Comparison of ENCODE assay signal across 8 cellular contexts in genomic region chr12:57006809-57007475, GRCh38. TPM values are rescaled to one million over a fixed set of nuclear protein-coding genes. Genes with fewer than 3 reads are reported as not detected.
A peak's percentile ranks its signal among the peaks of the same experiment; 100 is the strongest.
DNase-seq lines count a peak whose midpoint lies in the region; TF ChIP-seq lines count a peak whose summit lies in the region.

No MANE protein-coding gene starts in this region.

- peak overlapping the region; percentile 4 for H3K4me3 ChIP-seq in BE2C (ENCODE audit: low read depth, low read length)

- H3K4me1 Mint-ChIP-seq in MCF 10A (ENCODE audit: insufficient read depth, unreplicated experiment) (peaks cover 22% of the 10 kb centered on the region), nephron progenitor cell (peaks cover 59% of the 10 kb centered on the region)

- CTCF ChIA-PET in MCF 10A (lab: Yijun Ruan, JAX): interaction anchor here (0.5 to 11.3 kb wide), 22 partner anchors 9 to 461 kb away, joined by 3 to 231 read pairs (median 4); partner anchors contain the start of genes HSD17B6 and MYO1A

- H3K27ac Mint-ChIP-seq in MCF 10A (ENCODE audit: low read depth, unreplicated experiment): peak overlapping the region; percentile 11
- peak overlapping the region; percentile 54 for H3K27ac Mint-ChIP-seq in nephron progenitor cell

- H3K4me3 Mint-ChIP-seq in MCF 10A (ENCODE audit: unreplicated experiment) (peak overlapping the region; percentile 64), nephron progenitor cell (peak overlapping the region; percentile 88)

- POLR2A ChIA-PET in MCF 10A (lab: Yijun Ruan, JAX): interaction anchor here (0.7 to 4.1 kb wide), 2 partner anchors 11 to 105 kb away, joined by 3 to 18 read pairs; partner anchors contain the start of gene STAT6

- intact Hi-C loops in MCF 10A (cut with micrococcal nuclease): no loop called here

- H3K4me1 ChIP-seq in BE2C: no peaks in the 10 kb centered on the region

- BruUV-seq in MCF 10A (replicated peaks; lab: Mats Ljungman, UMichigan): no TSS peak

- H3K9me3 Mint-ChIP-seq in MCF 10A (ENCODE audit: unreplicated experiment) (no peaks in the 10 kb centered on the region), nephron progenitor cell (no peaks in the 10 kb centered on the region)

- H3K9me3 ChIP-seq in BE2C: no peaks in the 10 kb centered on the region

- H3K36me3 Mint-ChIP-seq in MCF 10A (ENCODE audit: insufficient read depth, unreplicated experiment) (peaks cover 26% of the 10 kb centered on the region), nephron progenitor cell (ENCODE audit: low read depth) (peaks cover 29% of the 10 kb centered on the region)

- no peaks in the 10 kb centered on the region for H3K27me3 ChIP-seq in BE2C

- no peaks in the 10 kb centered on the region for H3K27me3 Mint-ChIP-seq in MCF 10A (ENCODE audit: insufficient read depth, unreplicated experiment)
- peaks cover 7% of the 10 kb centered on the region for H3K27me3 Mint-ChIP-seq in nephron progenitor cell (ENCODE audit: low read depth, poor library complexity)

- TF ChIP-seq CTCF in BE2C (IDR thresholded peaks at IDR 0.05; ENCODE audit: low read depth, low read length) (no peak), LNCAP (IDR thresholded peaks at IDR 0.05) (peak; percentile 32), MCF 10A (IDR thresholded peaks at IDR 0.05; ENCODE audit: unreplicated experiment) (peak; percentile 12), nephron progenitor cell (IDR thresholded peaks at IDR 0.05) (no peak)

- peaks cover 25% of the 10 kb centered on the region for H3K36me3 ChIP-seq in BE2C

- no peak for DNase-seq in BE2C
- no peak for DNase-seq in MCF 10A (ENCODE audit: unreplicated experiment)
- DNase-seq in nephron progenitor cell: no peak
- DNase-seq in GDM1 (lab: John Stamatoyannopoulos, UW): no peak
- DNase-seq in GM19238 (ENCODE audit: insufficient read length, low spot score): no peak
- no peak for DNase-seq in MV-4-11 (lab: John Stamatoyannopoulos, UW)
- no peak for DNase-seq in HUDEP-2 (lab: John Stamatoyannopoulos, UW; ENCODE audit: unreplicated experiment in 76 of 76)

RNA-seq across cellular contexts. Expression of gene ZBTB39, which starts 0.6 kb away (rescaled TPM):
- polyA plus RNA-seq in BE2C (2012; ENCODE audit: insufficient read depth, insufficient read length, low read depth): 16.8 TPM
- 5.2 and 6.2 TPM in 2 replicates for total RNA-seq in MCF 10A (2022)

RNA-seq across cellular contexts. Expression of gene TAC3, which starts 9.4 kb away (rescaled TPM):
- polyA plus RNA-seq in BE2C (2012; ENCODE audit: insufficient read depth, insufficient read length, low read depth): 1.8 TPM
- total RNA-seq in MCF 10A (2022): not detected in 2 replicates

RNA-seq across cellular contexts. Expression of gene MYO1A, which starts 43.0 kb away (rescaled TPM):
- polyA plus RNA-seq in BE2C (2012; ENCODE audit: insufficient read depth, insufficient read length, low read depth): not detected
- 0.12 and 0.42 TPM in 2 replicates for total RNA-seq in MCF 10A (2022)

RNA-seq across cellular contexts. Expression of gene RDH16, which starts 49.5 kb away (rescaled TPM):
- polyA plus RNA-seq in BE2C (2012; ENCODE audit: insufficient read depth, insufficient read length, low read depth): 1.8 TPM
- total RNA-seq in MCF 10A (2022): 0.10 and 0.16 TPM in 2 replicates

Comparison
In these comparisons a context has a peak if more than half of its experiments do, and no peak if none do; other contexts are left out.
1. CTCF ChIP-seq: peak in LNCAP (single experiment) and MCF 10A (single experiment); none in BE2C (single experiment) and nephron progenitor cell (single experiment).